ENCODE assay signal across 9 cellular contexts in the genomic region with DNA sequence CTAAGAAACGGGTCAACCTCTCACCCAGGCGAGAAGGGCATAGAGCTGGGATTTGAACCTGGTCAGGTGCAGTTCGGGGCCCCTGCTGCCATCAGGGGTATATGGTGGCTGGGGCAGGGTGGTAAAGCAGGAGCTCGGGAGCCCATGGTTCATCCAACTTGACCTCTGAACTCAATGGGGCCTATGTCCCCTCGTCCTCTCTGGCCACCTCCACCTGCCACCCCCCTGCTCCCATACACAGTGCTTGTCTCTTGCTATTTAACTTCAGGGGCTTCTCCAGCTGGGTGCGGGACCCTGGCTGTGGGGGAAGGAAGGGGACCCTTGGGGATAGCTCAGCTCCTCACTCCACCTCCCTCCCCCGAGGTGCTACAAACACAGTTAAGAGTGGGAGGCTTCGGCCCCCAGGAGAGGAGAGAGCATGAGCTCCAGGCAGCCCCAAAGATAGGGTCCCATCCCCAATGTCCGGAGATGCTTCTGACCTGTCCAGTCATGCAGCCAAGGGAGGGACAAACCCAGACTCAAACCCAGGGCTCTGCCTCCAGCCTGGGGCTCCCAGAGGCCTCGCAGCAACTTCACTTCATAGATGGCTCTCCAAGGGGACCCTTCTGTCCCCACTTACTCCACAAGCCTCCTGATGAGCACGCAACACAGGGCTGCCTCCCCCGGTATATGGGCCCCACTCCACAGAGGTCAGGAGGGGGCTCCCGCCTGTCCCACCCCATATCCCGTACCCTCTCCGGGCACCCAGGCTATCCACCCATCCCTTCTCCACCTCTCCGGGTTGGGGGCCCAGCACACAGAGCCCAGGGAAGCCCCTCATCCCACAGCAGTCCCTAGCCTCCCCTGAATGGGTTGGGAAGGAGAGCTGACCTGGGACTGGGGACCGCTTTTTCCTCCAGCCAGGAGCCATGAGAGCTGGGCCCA. TPM values are rescaled to one million over a fixed set of nuclear protein-coding genes. Genes with fewer than 3 reads are reported as not detected.
DNase-seq lines count a peak whose midpoint lies in the region; ATAC-seq, FAIRE-seq and TF ChIP-seq lines count a peak whose summit lies in the region.
"Had no signal": no experiment of that assay in that cellular context is flagged by ENCODE, and none has a peak within 500 bp of the region (broad histone marks: within the 10 kb centered on the region; RNA-seq: fewer than 3 reads in every experiment).

No MANE protein-coding gene starts in this region.

- peaks cover 0 to 7% of the 10 kb centered on the region in 2 donors for H3K9me3 Mint-ChIP-seq in activated naive CD4-positive, alpha-beta T cell treated with anti-CD3 and anti-CD28 coated beads, Interleukin-2, amount 50 U/mL, for 72 hours

- 73 to 76% (median 74%) methylated on average over 16 to 17 of the region's 17 CpGs for WGBS in small intestine, 3 donors

- peak overlapping the region; percentile 92 for H3K27ac Mint-ChIP-seq in activated naive CD4-positive, alpha-beta T cell treated with anti-CD3 and anti-CD28 coated beads, Interleukin-2, amount 50 U/mL, for 72 hours

- ATAC-seq in GM18505 (IDR thresholded peaks at IDR 0.05; ENCODE audit: unreplicated experiment), result peak; percentile 5
- peak; percentile 12 for ATAC-seq in HG02610 (IDR thresholded peaks at IDR 0.05; ENCODE audit: unreplicated experiment)
- peak; percentile 3 to 7 for ATAC-seq in activated naive CD4-positive, alpha-beta T cell treated with anti-CD3 and anti-CD28 coated beads, Interleukin-2, amount 50 U/mL, for 72 hours

- no peak for TF ChIP-seq CTCF in RWPE1 (conservative IDR thresholded peaks at IDR 0.05; ENCODE audit: low read depth)

- H3K4me1 ChIP-seq in small intestine (ENCODE audit: control insufficient read depth in 2 of 2, insufficient read depth in 1 of 2, low read depth in 1 of 2, low read length in 1 of 2), result no peaks in the 10 kb centered on the region

- DNase-seq in activated naive CD4-positive, alpha-beta T cell treated with anti-CD3 and anti-CD28 coated beads, Interleukin-2, amount 50 U/mL, for 72 hours (ENCODE audit: low spot score in 2 of 2), result no peak
- no peak for DNase-seq in small intestine
- no peak for DNase-seq in activated CD4-positive, CD25-positive, alpha-beta regulatory T cell treated with anti-CD3 and anti-CD28 coated beads, Interleukin-2, amount 50 U/mL, for 72 hours
- DNase-seq in RWPE1 (ENCODE audit: low spot score), result no peak
- DNase-seq in HK-2 (ENCODE audit: unreplicated experiment), result no peak
- no peak for DNase-seq in hepatic stellate cell (ENCODE audit: low spot score)

- H3K27ac ChIP-seq in small intestine (ENCODE audit: low read depth in 1 of 2, low read length in 1 of 2), result peak overlapping the region; percentile 32 to 80
- no peak overlapping the region for H3K27ac ChIP-seq in RWPE1

- no peaks in the 10 kb centered on the region for H3K36me3 ChIP-seq in small intestine (ENCODE audit: control insufficient read depth in 2 of 2, insufficient read depth in 2 of 2, low read length in 2 of 2)

- no peaks in the 10 kb centered on the region for H3K9me3 ChIP-seq in small intestine (ENCODE audit: control insufficient read depth, low read depth)

- POLR2A ChIA-PET in RWPE1 (lab: Yijun Ruan, JAX; ENCODE audit: low non-redundant PET), result no interaction called here

- H3K36me3 Mint-ChIP-seq in activated naive CD4-positive, alpha-beta T cell treated with anti-CD3 and anti-CD28 coated beads, Interleukin-2, amount 50 U/mL, for 72 hours, result peaks cover 43 to 55% of the 10 kb centered on the region in 2 donors

- FAIRE-seq in small intestine (lab: Jason Lieb, UNC), result no peak
- FAIRE-seq: urothelium cell line had no signal

- H3K27me3 ChIP-seq in small intestine (ENCODE audit: control insufficient read depth in 2 of 2, insufficient read depth in 2 of 2, low read length in 2 of 2), result no peaks in the 10 kb centered on the region

- TF ChIP-seq POLR2A in GM18505 (IDR thresholded peaks at IDR 0.05; ENCODE audit: borderline replicate concordance, extremely low read depth, insufficient read depth, insufficient read length), result peak; percentile 33

- CTCF ChIA-PET in RWPE1 (lab: Yijun Ruan, JAX), result no interaction called here

- H3K4me3 ChIP-seq in small intestine (ENCODE audit: low read depth in 1 of 2, low read length in 2 of 2), result peak overlapping the region; percentile 30 to 54

RNA-seq across cellular contexts. Expression of gene IL2RB, which starts 0.7 kb away (rescaled TPM):
- 100 to 1,000 TPM; 170 to 253 TPM for total RNA-seq in activated naive CD4-positive, alpha-beta T cell treated with anti-CD3 and anti-CD28 coated beads, Interleukin-2, amount 50 U/mL, for 72 hours
- 1 to 10 TPM; 1.0 to 1.6 (median 1.6) TPM for polyA plus RNA-seq in small intestine

RNA-seq across cellular contexts. Expression of gene C1QTNF6, which starts 39.0 kb away (rescaled TPM):
- total RNA-seq in activated naive CD4-positive, alpha-beta T cell treated with anti-CD3 and anti-CD28 coated beads, Interleukin-2, amount 50 U/mL, for 72 hours, result 10 to 100 TPM; 13.8 to 14.5 TPM
- polyA plus RNA-seq in small intestine, result 1 to 10 TPM; 2.4 to 3.6 (median 2.6) TPM

RNA-seq across cellular contexts. Expression of gene TMPRSS6, which starts 39.5 kb away (rescaled TPM):
- total RNA-seq in activated naive CD4-positive, alpha-beta T cell treated with anti-CD3 and anti-CD28 coated beads, Interleukin-2, amount 50 U/mL, for 72 hours, result 10 to 100 TPM in 1 of 2 donors, 1 to 10 TPM in 1; 8.7 to 27.8 TPM
- 1 to 10 TPM in 1 of 3 donors, under 1 TPM in 2; 0.40 to 2.2 (median 0.45) TPM for polyA plus RNA-seq in small intestine
